In genomic region chr17:28903546-28903841, GRCh38 we compare ENCODE assay signal across 1 cellular context.
A peak's percentile ranks its signal among the peaks of the same experiment; 100 is the strongest.
TF ChIP-seq lines count a peak whose summit lies in the region.
"Not testable (repeated sequence)": the region's sequence is repeated elsewhere in the genome, so short reads cannot be mapped to it uniquely, and the experiment has no call there.

No MANE protein-coding gene starts in this region.

TF ChIP-seq in K562, 482 proteins besides CTCF, POLR2A, EP300 and RAD21 (continues in another document):
- TF ChIP-seq HDAC1 (IDR thresholded peaks at IDR 0.05) = peak in 1 of 2 experiments; percentile 52; a peak in 2 of 4 replicates
- TF ChIP-seq LARP7 (IDR thresholded peaks at IDR 0.05) = 0 out of 2 replicates have a peak, but pooled peaks have one; percentile 63
- peak; percentile 97 for TF ChIP-seq ZNF512 (tag; IDR thresholded peaks at IDR 0.05)
- TF ChIP-seq OTX1 (CRISPR knock-in tag; IDR thresholded peaks at IDR 0.05) = peak; percentile 79; the same call in 1 of the 2 replicates
- peak; percentile 77 for TF ChIP-seq NCOA4 (IDR thresholded peaks at IDR 0.05; ENCODE audit: partially characterized antibody)
- peak; percentile 38; the same call in 1 of the 2 replicates for TF ChIP-seq PTRF (tag; IDR thresholded peaks at IDR 0.05)
- 0 out of 4 replicates have a peak, but pooled peaks have one; percentile 35 to 47 for TF ChIP-seq MLLT1 (IDR thresholded peaks at IDR 0.05)
- TF ChIP-seq SMARCE1 (IDR thresholded peaks at IDR 0.05) = 0 out of 2 replicates have a peak, but pooled peaks have one; percentile 20
- peak; percentile 14 to 47; a peak in 2 of 4 replicates for TF ChIP-seq TRIM24 (IDR thresholded peaks at IDR 0.05)
- TF ChIP-seq NKRF (IDR thresholded peaks at IDR 0.05; ENCODE audit: borderline replicate concordance) = peak; percentile 48; the same call in 1 of the 2 replicates
- TF ChIP-seq ZBTB2 (IDR thresholded peaks at IDR 0.05) = 0 out of 2 replicates have a peak, but pooled peaks have one; percentile 10
- TF ChIP-seq BCOR (IDR thresholded peaks at IDR 0.05) = 0 out of 2 replicates have a peak, but pooled peaks have one; percentile 7
- TF ChIP-seq SUPT5H (IDR thresholded peaks at IDR 0.05) = 0 out of 2 replicates have a peak, but pooled peaks have one; percentile 40
- TF ChIP-seq THRAP3 (IDR thresholded peaks at IDR 0.05; ENCODE audit: borderline replicate concordance) = peak; percentile 81
- TF ChIP-seq MIER1 (IDR thresholded peaks at IDR 0.05; ENCODE audit: low read depth) = 0 out of 2 replicates have a peak, but pooled peaks have one; percentile 10
- peak; percentile 8; the same call in 1 of the 2 replicates for TF ChIP-seq PRMT5 (CRISPR knock-in tag; IDR thresholded peaks at IDR 0.05)
- TF ChIP-seq THRB (CRISPR knock-in tag; conservative IDR thresholded peaks at IDR 0.05) = peak; percentile 88
- TF ChIP-seq ARHGAP35 (IDR thresholded peaks at IDR 0.05; ENCODE audit: partially characterized antibody) = peak; percentile 85
- TF ChIP-seq DPF2 (IDR thresholded peaks at IDR 0.05) = 0 out of 2 replicates have a peak, but pooled peaks have one; percentile 17
- TF ChIP-seq ARNT (IDR thresholded peaks at IDR 0.05) = 0 out of 4 replicates have a peak, but pooled peaks of 1 of the 2 experiments have one; percentile 56
- TF ChIP-seq MYBL2 (IDR thresholded peaks at IDR 0.05; ENCODE audit: low read depth) = peak; percentile 60; the same call in 1 of the 2 replicates
- TF ChIP-seq MYBL2 (CRISPR knock-in tag; IDR thresholded peaks at IDR 0.05; ENCODE audit: borderline replicate concordance) = not testable (repeated sequence)
- peak; percentile 62 for TF ChIP-seq ASH1L (IDR thresholded peaks at IDR 0.05; ENCODE audit: borderline replicate concordance, low read depth, partially characterized antibody)
- TF ChIP-seq ELF4 (CRISPR knock-in tag; IDR thresholded peaks at IDR 0.05) = peak; percentile 95
- TF ChIP-seq ZNF407 (IDR thresholded peaks at IDR 0.05; ENCODE audit: low read depth) = peak; percentile 41; the same call in 1 of the 2 replicates
- TF ChIP-seq HLTF (IDR thresholded peaks at IDR 0.05) = peak; percentile 68; the same call in 1 of the 2 replicates
- peak; percentile 68; the same call in 1 of the 2 replicates for TF ChIP-seq MTA1 (IDR thresholded peaks at IDR 0.05; ENCODE audit: borderline replicate concordance)
- peak in 1 of 2 experiments; percentile 12; a peak in 1 of 4 replicates for TF ChIP-seq FOXK2 (conservative IDR thresholded peaks at IDR 0.05 in 1 of 2, IDR thresholded peaks at IDR 0.05 in 1 of 2; ENCODE audit: low read depth in 2 of 2)
- peak; percentile 20; the same call in 1 of the 2 replicates for TF ChIP-seq ARID2 (IDR thresholded peaks at IDR 0.05)
- TF ChIP-seq BCLAF1 (IDR thresholded peaks at IDR 0.05; ENCODE audit: borderline replicate concordance in 1 of 2, control insufficient read depth in 1 of 2, low read depth in 2 of 2, low read length in 1 of 2) = peak in 1 of 2 experiments; percentile 77; a peak in 1 of 4 replicates
- peak; percentile 79 for TF ChIP-seq EHMT2 (IDR thresholded peaks at IDR 0.05)
- TF ChIP-seq IRF9 (tag; IDR thresholded peaks at IDR 0.05) = 0 out of 2 replicates have a peak, but pooled peaks have one; percentile 19
- TF ChIP-seq TRIM25 (IDR thresholded peaks at IDR 0.05; ENCODE audit: borderline replicate concordance) = peak; percentile 68; the same call in 1 of the 2 replicates
- TF ChIP-seq HDGF (IDR thresholded peaks at IDR 0.05) = peak; percentile 86; the same call in 1 of the 2 replicates
